In the genomic region with DNA sequence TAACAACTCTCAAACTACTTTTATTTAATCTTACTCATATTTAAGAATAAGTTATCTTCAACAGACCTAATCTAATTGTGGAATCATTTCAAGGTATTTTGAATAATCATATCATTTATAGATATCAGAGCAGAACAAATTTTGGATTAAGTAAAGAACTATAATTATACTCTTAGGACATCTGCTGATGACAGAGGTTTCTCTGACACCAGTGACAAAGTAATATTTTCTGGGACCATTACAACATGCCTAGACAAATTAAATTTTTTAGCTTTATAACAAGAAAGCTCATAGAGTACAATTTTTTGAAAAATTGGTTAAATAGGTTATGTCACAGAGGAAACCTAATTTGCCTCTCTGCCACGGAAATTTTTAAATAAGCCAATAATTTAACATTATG, we compare ENCODE assay signal across 35 cellular contexts. TPM values are rescaled to one million over a fixed set of nuclear protein-coding genes. Genes with fewer than 3 reads are reported as not detected.
"Had no signal": no experiment of that assay in that cellular context is flagged by ENCODE, and none has a peak within 500 bp of the region (broad histone marks: within the 10 kb centered on the region; RNA-seq: fewer than 3 reads in every experiment).

No MANE protein-coding gene starts in this region.

- H3K9ac ChIP-seq: KMS-11 had no signal

- DNase-seq: Kasumi-1, KG1, MM.1S, MV-4-11, NCI-H1048, NCI-H1092, NCI-H1092 treated with DMSO at 0.1 percent for 48 hours, NCI-H1105, NCI-H1105 treated with DMSO at 0.1 percent for 48 hours, NCI-H1417, NCI-H1417 treated with DMSO at 0.1 percent for 48 hours, NCI-H1436, NCI-H1436 treated with DMSO at 0.1 percent for 48 hours, NCI-H146, NCI-H1694, NCI-H1694 treated with DMSO at 0.1 percent for 48 hours, NCI-H187, NCI-H187 treated with DMSO at 0.1 percent for 48 hours, NCI-H1930, NCI-H2029, NCI-H2029 treated with DMSO at 0.1 percent for 48 hours, NCI-H2081, NCI-H2081 treated with DMSO at 0.1 percent for 48 hours, NCI-H2107, NCI-H2171, NCI-H2171 treated with DMSO at 0.1 percent for 48 hours, NCI-H2227 treated with DMSO at 0.1 percent for 48 hours, NCI-H226, NCI-H345, NCI-H446, NCI-H446 treated with DMSO at 0.1 percent for 48 hours, NCI-H510A, NCI-H510A treated with DMSO at 0.1 percent for 48 hours had no signal

- H3K4me2 ChIP-seq: KMS-11 had no signal

- H3K27ac ChIP-seq: KMS-11 had no signal

RNA-seq across cellular contexts. Expression of gene MYLK3, which starts 52.4 kb away (rescaled TPM):
- total RNA-seq: MCF 10A had no signal
